In genomic region chr9:123728571-123728970, GRCh38 we compare ENCODE assay signal across 4 cellular contexts.
A peak's percentile ranks its signal among the peaks of the same experiment; 100 is the strongest.
TF ChIP-seq lines count a peak whose summit lies in the region.

No MANE protein-coding gene starts in this region.

TF ChIP-seq in A549, 52 proteins besides CTCF, POLR2A, EP300 and RAD21:
- TF ChIP-seq MAFK (IDR thresholded peaks at IDR 0.05; ENCODE audit: partially characterized antibody) = peak; percentile 62

TF ChIP-seq in IMR-90, 13 proteins besides CTCF, POLR2A, EP300 and RAD21:
- TF ChIP-seq MAFK (IDR thresholded peaks at IDR 0.05; ENCODE audit: low read depth, low read length) = peak; percentile 40; the same call in 1 of the 2 replicates

TF ChIP-seq in K562, 482 proteins besides CTCF, POLR2A, EP300 and RAD21:
- peak; percentile 51 for TF ChIP-seq C11orf30 (IDR thresholded peaks at IDR 0.05; ENCODE audit: low read depth)
- TF ChIP-seq MAFG (tag; conservative IDR thresholded peaks at IDR 0.05) = peak; percentile 56; the same call in 1 of the 2 replicates
- TF ChIP-seq ZNF316 (IDR thresholded peaks at IDR 0.05) = peak; percentile 74
- 0 out of 2 replicates have a peak, but pooled peaks have one; percentile 5 for TF ChIP-seq MAFF (IDR thresholded peaks at IDR 0.05; ENCODE audit: low read length)

TF ChIP-seq in HepG2, 621 proteins besides CTCF, POLR2A, EP300 and RAD21:
- TF ChIP-seq MAFK (conservative IDR thresholded peaks at IDR 0.05 in 1 of 2, IDR thresholded peaks at IDR 0.05 in 1 of 2; ENCODE audit: low read length in 2 of 2) = peak in 1 of 2 experiments; percentile 69; a peak in 3 of 4 replicates
- peak; percentile 29; the same call in 1 of the 2 replicates for TF ChIP-seq MAFF (IDR thresholded peaks at IDR 0.05; ENCODE audit: low read depth, low read length)
